Comparison of ENCODE assay signal across 13 cellular contexts in the genomic region with DNA sequence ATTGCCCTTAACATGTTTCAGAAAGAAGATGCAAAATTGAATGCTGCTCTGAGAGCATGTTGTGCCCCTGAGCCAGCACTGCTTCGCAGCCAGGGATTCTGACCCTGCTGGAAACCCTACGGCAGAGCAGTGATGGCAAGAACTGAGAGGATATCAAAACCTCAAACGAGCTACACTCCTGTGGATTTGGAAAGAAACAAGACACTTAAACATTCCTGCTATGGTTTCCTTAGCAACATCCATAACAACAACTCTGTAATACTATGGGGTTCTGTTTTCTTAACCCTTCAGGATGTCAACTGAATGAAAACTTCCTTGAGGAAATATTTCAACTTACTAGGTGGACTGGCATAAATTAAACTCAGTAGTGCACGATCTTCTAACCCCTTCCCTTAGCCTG.
DNase-seq lines count a peak whose midpoint lies in the region; ATAC-seq and TF ChIP-seq lines count a peak whose summit lies in the region.
"Had no signal": no experiment of that assay in that cellular context is flagged by ENCODE, and none has a peak within 500 bp of the region (broad histone marks: within the 10 kb centered on the region; RNA-seq: fewer than 3 reads in every experiment).

No MANE protein-coding gene starts in this region.

- H3K27me3 ChIP-seq in smooth muscle cell (ENCODE audit: low read depth): no peaks in the 10 kb centered on the region
- H3K27me3 ChIP-seq: gastrocnemius medialis, suprapubic skin had no signal

- no peaks in the 10 kb centered on the region for H3K36me3 Mint-ChIP-seq in activated CD8-positive, alpha-beta T cell treated with anti-CD3 and anti-CD28 coated beads, Interleukin-2, amount 10 ng/mL, durations not matched to agents 7 days and 5 days (ENCODE audit: low read depth)
- H3K36me3 Mint-ChIP-seq in T-helper 2 cell treated with Interferon-gamma antibody and Interleukin-4, amounts not matched to agents 5 μg/mL and 100 μg/mL, for 36 hours (ENCODE audit: low read depth): no peaks in the 10 kb centered on the region

- TF ChIP-seq CTCF in WI38 (IDR thresholded peaks at IDR 0.05; ENCODE audit: low read depth, low read length): no peak
- TF ChIP-seq CTCF in smooth muscle cell (IDR thresholded peaks at IDR 0.05; ENCODE audit: borderline replicate concordance, insufficient read depth, poor library complexity, severe bottlenecking): no peak

- no peak overlapping the region for H3K4me3 Mint-ChIP-seq in activated CD8-positive, alpha-beta T cell treated with anti-CD3 and anti-CD28 coated beads, Interleukin-2, amount 10 ng/mL, durations not matched to agents 7 days and 5 days
- no peak overlapping the region for H3K4me3 Mint-ChIP-seq in T-helper 2 cell treated with Interferon-gamma antibody and Interleukin-4, amounts not matched to agents 5 μg/mL and 100 μg/mL, for 36 hours

- no peak overlapping the region for H3K27ac Mint-ChIP-seq in activated CD8-positive, alpha-beta T cell treated with anti-CD3 and anti-CD28 coated beads, Interleukin-2, amount 10 ng/mL, durations not matched to agents 7 days and 5 days
- no peak overlapping the region for H3K27ac Mint-ChIP-seq in T-helper 2 cell treated with Interferon-gamma antibody and Interleukin-4, amounts not matched to agents 5 μg/mL and 100 μg/mL, for 36 hours

- ATAC-seq in activated CD8-positive, alpha-beta T cell treated with anti-CD3 and anti-CD28 coated beads, Interleukin-2, amount 10 ng/mL, durations not matched to agents 7 days and 5 days: no peak
- ATAC-seq in HG02852 (IDR thresholded peaks at IDR 0.05; ENCODE audit: unreplicated experiment): no peak
- ATAC-seq: gastrocnemius medialis had no signal

- H3K4me3 ChIP-seq in WI38 (ENCODE audit: low read depth, low read length) (0 out of 2 replicates have a peak overlapping the region, but pooled peaks have one; percentile 3), smooth muscle cell (no peak overlapping the region)
- H3K4me3 ChIP-seq: gastrocnemius medialis, suprapubic skin had no signal

- H3K9me3 Mint-ChIP-seq in activated CD8-positive, alpha-beta T cell treated with anti-CD3 and anti-CD28 coated beads, Interleukin-2, amount 10 ng/mL, durations not matched to agents 7 days and 5 days (ENCODE audit: insufficient read depth): no peaks in the 10 kb centered on the region
- H3K9me3 Mint-ChIP-seq in T-helper 2 cell treated with Interferon-gamma antibody and Interleukin-4, amounts not matched to agents 5 μg/mL and 100 μg/mL, for 36 hours: no peaks in the 10 kb centered on the region

- no peaks in the 10 kb centered on the region for H3K4me1 Mint-ChIP-seq in activated CD8-positive, alpha-beta T cell treated with anti-CD3 and anti-CD28 coated beads, Interleukin-2, amount 10 ng/mL, durations not matched to agents 7 days and 5 days (ENCODE audit: low read depth)
- no peaks in the 10 kb centered on the region for H3K4me1 Mint-ChIP-seq in T-helper 2 cell treated with Interferon-gamma antibody and Interleukin-4, amounts not matched to agents 5 μg/mL and 100 μg/mL, for 36 hours (ENCODE audit: low read depth)

- peak overlapping the region; percentile 36 for H3K9ac ChIP-seq in smooth muscle cell (ENCODE audit: low read depth)

- no peaks in the 10 kb centered on the region for H3K79me2 ChIP-seq in smooth muscle cell (ENCODE audit: low read depth)

- no peaks in the 10 kb centered on the region for H3F3A ChIP-seq in smooth muscle cell (ENCODE audit: low read depth)

- H2AFZ ChIP-seq in smooth muscle cell (ENCODE audit: low read depth): peak overlapping the region; percentile 36

- peak; percentile 25 for DNase-seq in HPDE6-E6E7 (ENCODE audit: extremely low spot score)
- DNase-seq in glomerular visceral epithelial cell (ENCODE audit: extremely low spot score): peak; percentile 53
- DNase-seq in smooth muscle cell (lab: John Stamatoyannopoulos, UW; ENCODE audit: unreplicated experiment): no peak
- DNase-seq in activated CD8-positive, alpha-beta T cell treated with anti-CD3 and anti-CD28 coated beads, Interleukin-2, amount 10 ng/mL, durations not matched to agents 7 days and 5 days: no peak
- no peak for DNase-seq in T-helper 2 cell treated with Interferon-gamma antibody and Interleukin-4, amounts not matched to agents 5 μg/mL and 100 μg/mL, for 36 hours (ENCODE audit: low spot score)
- DNase-seq: gastrocnemius medialis; NCI-H1694; RPMI8226; stimulated activated CD4-positive, alpha-beta T cell treated with anti-CD3 and anti-CD28 coated beads, Interleukin-2, amount 100 ng/mL, for 48 hours had no signal

- H3K4me2 ChIP-seq in smooth muscle cell: peak overlapping the region; percentile 8

- H3K27me3 Mint-ChIP-seq in activated CD8-positive, alpha-beta T cell treated with anti-CD3 and anti-CD28 coated beads, Interleukin-2, amount 10 ng/mL, durations not matched to agents 7 days and 5 days (ENCODE audit: low read depth): no peaks in the 10 kb centered on the region
- no peaks in the 10 kb centered on the region for H3K27me3 Mint-ChIP-seq in T-helper 2 cell treated with Interferon-gamma antibody and Interleukin-4, amounts not matched to agents 5 μg/mL and 100 μg/mL, for 36 hours (ENCODE audit: low read depth)

- WGBS in smooth muscle cell (ENCODE audit: low lambda C conversion rate): 38% methylated on average over 4 of the region's 4 CpGs

- no peak overlapping the region for H3K27ac ChIP-seq in smooth muscle cell (ENCODE audit: low read depth)
- H3K27ac ChIP-seq: gastrocnemius medialis, HL-60, suprapubic skin had no signal

- H4K20me1 ChIP-seq in smooth muscle cell (ENCODE audit: low read depth): no peaks in the 10 kb centered on the region

- no peaks in the 10 kb centered on the region for H3K36me3 ChIP-seq in smooth muscle cell (ENCODE audit: low read depth)
- H3K36me3 ChIP-seq: gastrocnemius medialis, suprapubic skin had no signal

- POLR2A ChIA-PET in activated CD8-positive, alpha-beta T cell treated with anti-CD3 and anti-CD28 coated beads, Interleukin-2, amount 10 ng/mL, durations not matched to agents 7 days and 5 days (lab: Charles Lee): no interaction called here

- CTCF ChIA-PET in activated CD8-positive, alpha-beta T cell treated with anti-CD3 and anti-CD28 coated beads, Interleukin-2, amount 10 ng/mL, durations not matched to agents 7 days and 5 days (lab: Charles Lee): no interaction called here

- H3K9me3 ChIP-seq in smooth muscle cell (replicated peaks; ENCODE audit: low read depth): no peaks in the 10 kb centered on the region
- H3K9me3 ChIP-seq: gastrocnemius medialis, suprapubic skin had no signal

- H3K4me1 ChIP-seq in smooth muscle cell (ENCODE audit: low read depth): peaks cover 3% of the 10 kb centered on the region
- H3K4me1 ChIP-seq: gastrocnemius medialis, suprapubic skin had no signal

Comparison
In these comparisons a context has a peak if more than half of its experiments do, and no peak if none do; other contexts are left out.
1. DNase-seq: peak in HPDE6-E6E7 (single experiment) and glomerular visceral epithelial cell (single experiment); none in smooth muscle cell (single experiment), activated CD8-positive, alpha-beta T cell treated with anti-CD3 and anti-CD28 coated beads, Interleukin-2, amount 10 ng/mL, durations not matched to agents 7 days and 5 days (single experiment) and T-helper 2 cell treated with Interferon-gamma antibody and Interleukin-4, amounts not matched to agents 5 μg/mL and 100 μg/mL, for 36 hours (single experiment).